Comparison of ENCODE assay signal across 26 cellular contexts in genomic region chr15:47119349-47119748, GRCh38.
"Had no signal": no experiment of that assay in that cellular context is flagged by ENCODE, and none has a peak within 500 bp of the region (broad histone marks: within the 10 kb centered on the region; RNA-seq: fewer than 3 reads in every experiment).

No MANE protein-coding gene starts in this region.

- H3K4me3 ChIP-seq: stomach, suprapubic skin, testis, thoracic aorta, thyroid gland, tibial artery, tibial nerve, transverse colon, upper lobe of left lung, upper lobe of right lung, uterus, vagina had no signal

- DNase-seq: stimulated activated CD4-positive, alpha-beta T cell treated with anti-CD3 and anti-CD28 coated beads, Interleukin-2, amount 100 ng/mL, for 48 hours; stimulated activated CD4-positive, alpha-beta T cell treated with anti-CD3 and anti-CD28 coated beads, Interleukin-4, amount 100 ng/mL, for 1 hour; stimulated activated CD4-positive, alpha-beta T cell treated with anti-CD3 and anti-CD28 coated beads, Interleukin-4, amount 100 ng/mL, for 24 hours; stimulated activated CD4-positive, alpha-beta T cell treated with anti-CD3 and anti-CD28 coated beads, Interleukin-4, amount 100 ng/mL, for 4 hours; stimulated activated CD8-positive, alpha-beta memory T cell treated with anti-CD3 and anti-CD28 coated beads, Interleukin-4, amount 100 ng/mL, for 48 hours; stimulated activated naive B cell treated with anti-CD40 and anti-IgM and Interleukin-4, amounts not matched to agents 10 μg/mL and 1 μg/mL and 100 μg/mL, for 72 hours; stimulated activated naive CD4-positive, alpha-beta T cell; stimulated activated naive CD4-positive, alpha-beta T cell treated with Interleukin-2 at 50 U/mL for 16 hours; stimulated activated naive CD8-positive, alpha-beta T cell treated with anti-CD3 and anti-CD28 coated beads, Interleukin-15, amount 100 ng/mL, for 72 hours; stimulated activated naive CD8-positive, alpha-beta T cell treated with anti-CD3 and anti-CD28 coated beads, Interleukin-15, Interleukin-2, amounts not matched to agents 100 U/mL and 50 U/mL, for 24 hours; stomach; substantia nigra; testis; thyroid gland; tibial artery; transverse colon; trophoblast cell; upper lobe of left lung; upper lobe of right lung; uterus had no signal

- H3K36me3 ChIP-seq: stomach, suprapubic skin, thoracic aorta, thyroid gland, tibial artery, tibial nerve, transverse colon, upper lobe of left lung, upper lobe of right lung, uterus, vagina had no signal

- H3K27me3 ChIP-seq: stomach, suprapubic skin, testis, thyroid gland, tibial artery, tibial nerve, transverse colon, upper lobe of left lung, upper lobe of right lung, uterus, vagina had no signal

- ATAC-seq: stimulated activated effector memory CD8-positive, alpha-beta T cell treated with anti-CD3 and anti-CD28 coated beads, Interleukin-12 subunit alpha, Interleukin-12 subunit beta, amount 100 ng/mL, for 72 hours; stimulated activated memory B cell treated with anti-CD40 and anti-IgM and Interleukin-4, amounts not matched to agents 10 μg/mL and 1 μg/mL and 100 μg/mL, for 72 hours; stimulated activated naive B cell treated with anti-CD40 and anti-IgM and Interleukin-4, amounts not matched to agents 10 μg/mL and 1 μg/mL and 100 μg/mL, for 72 hours; stimulated activated naive CD8-positive, alpha-beta T cell treated with anti-CD3 and anti-CD28 coated beads, Interleukin-15, amount 100 ng/mL, for 72 hours; stimulated activated naive CD8-positive, alpha-beta T cell treated with anti-CD3 and anti-CD28 coated beads, Interleukin-15, Interleukin-2, amounts not matched to agents 100 U/mL and 50 U/mL, for 24 hours; upper lobe of right lung had no signal

- H3K4me1 ChIP-seq: stomach, suprapubic skin, testis, thyroid gland, tibial artery, tibial nerve, transverse colon, upper lobe of left lung, upper lobe of right lung, uterus, vagina had no signal

- H3K9me3 ChIP-seq: suprapubic skin, testis, thoracic aorta, thyroid gland, tibial artery, upper lobe of left lung, upper lobe of right lung, vagina had no signal

- H3K27ac ChIP-seq: stomach, suprapubic skin, testis, thoracic aorta, thyroid gland, tibial artery, tibial nerve, transverse colon, upper lobe of left lung, upper lobe of right lung, uterus, vagina had no signal
